ENCODE assay signal across 12 cellular contexts in genomic region chr17:45229681-45230409, GRCh38. TPM values are rescaled to one million over a fixed set of nuclear protein-coding genes. Genes with fewer than 3 reads are reported as not detected.
DNase-seq lines count a peak whose midpoint lies in the region; ATAC-seq, FAIRE-seq and TF ChIP-seq lines count a peak whose summit lies in the region.
"Had no signal": no experiment of that assay in that cellular context is flagged by ENCODE, and none has a peak within 500 bp of the region (broad histone marks: within the 10 kb centered on the region; RNA-seq: fewer than 3 reads in every experiment).

No MANE protein-coding gene starts in this region.

- intact Hi-C loops in right cardiac atrium (cut with DNase I): loop anchor here in 1 of 4 donors (10.0 kb wide), 1 partner anchor 45 kb away; no protein-coding TSS in a partner anchor

- TF ChIP-seq CTCF in BE2C (IDR thresholded peaks at IDR 0.05; ENCODE audit: low read depth, low read length): no peak

- H3K4me1 Mint-ChIP-seq in T-helper 1 cell treated with Interleukin-12 subunit alpha and Interleukin-12 subunit beta and Interleukin-4 antibody, amounts not matched to agents 30 μg/mL and 1 μg/mL, for 36 hours (ENCODE audit: low read depth): peaks cover 78% of the 10 kb centered on the region
- peaks cover 93% of the 10 kb centered on the region for H3K4me1 Mint-ChIP-seq in activated T-cell treated with anti-CD3 and anti-CD28 coated beads, Interleukin-2, amount 50 U/mL, for 4 hours (ENCODE audit: low read depth)
- H3K4me1 Mint-ChIP-seq in stimulated activated naive CD8-positive, alpha-beta T cell treated with anti-CD3 and anti-CD28 coated beads, Interleukin-15, Interleukin-2, amounts not matched to agents 100 ng/mL and 50 ng/mL, for 24 hours (ENCODE audit: low read depth): peaks cover 99% of the 10 kb centered on the region

- no peaks in the 10 kb centered on the region for H3K27me3 ChIP-seq in right cardiac atrium (ENCODE audit: control insufficient read depth, insufficient read depth)
- no peaks in the 10 kb centered on the region for H3K27me3 ChIP-seq in BE2C

- no peak for DNase-seq in T-helper 1 cell
- DNase-seq in activated T-cell treated with anti-CD3 and anti-CD28 coated beads, Interleukin-2, amount 50 U/mL, for 4 hours: peak; percentile 49
- DNase-seq in right cardiac atrium: peak; percentile 72 to 80 (median 78)
- DNase-seq in SKM-1 treated with dmso at 0.1 percent for 144 hours (lab: John Stamatoyannopoulos, UW; ENCODE audit: unreplicated experiment): no peak
- no peak for DNase-seq in BE2C
- no peak for DNase-seq in urothelium cell line (ENCODE audit: low spot score)

- H3K36me3 Mint-ChIP-seq in T-helper 1 cell treated with Interleukin-12 subunit alpha and Interleukin-12 subunit beta and Interleukin-4 antibody, amounts not matched to agents 30 μg/mL and 1 μg/mL, for 36 hours (ENCODE audit: low read depth): peaks cover 32% of the 10 kb centered on the region
- peaks cover 12% of the 10 kb centered on the region for H3K36me3 Mint-ChIP-seq in activated T-cell treated with anti-CD3 and anti-CD28 coated beads, Interleukin-2, amount 50 U/mL, for 4 hours (ENCODE audit: insufficient read depth)
- H3K36me3 Mint-ChIP-seq in stimulated activated naive CD8-positive, alpha-beta T cell treated with anti-CD3 and anti-CD28 coated beads, Interleukin-15, Interleukin-2, amounts not matched to agents 100 ng/mL and 50 ng/mL, for 24 hours (ENCODE audit: low read depth): peaks cover 45% of the 10 kb centered on the region

- ATAC-seq in activated T-cell treated with anti-CD3 and anti-CD28 coated beads, Interleukin-2, amount 50 U/mL, for 4 hours: no peak
- ATAC-seq in right cardiac atrium: peak; percentile 4 to 45

- H3K4me1 ChIP-seq in right cardiac atrium (ENCODE audit: control insufficient read depth, insufficient read depth, low read length): peaks cover 7% of the 10 kb centered on the region
- peaks cover 22% of the 10 kb centered on the region for H3K4me1 ChIP-seq in BE2C

- H3K9me3 Mint-ChIP-seq in T-helper 1 cell treated with Interleukin-12 subunit alpha and Interleukin-12 subunit beta and Interleukin-4 antibody, amounts not matched to agents 30 μg/mL and 1 μg/mL, for 36 hours: no peaks in the 10 kb centered on the region
- H3K9me3 Mint-ChIP-seq in activated T-cell treated with anti-CD3 and anti-CD28 coated beads, Interleukin-2, amount 50 U/mL, for 4 hours: no peaks in the 10 kb centered on the region
- no peaks in the 10 kb centered on the region for H3K9me3 Mint-ChIP-seq in stimulated activated naive CD8-positive, alpha-beta T cell treated with anti-CD3 and anti-CD28 coated beads, Interleukin-15, Interleukin-2, amounts not matched to agents 100 ng/mL and 50 ng/mL, for 24 hours

- peak overlapping the region; percentile 96 for H3K27ac Mint-ChIP-seq in T-helper 1 cell treated with Interleukin-12 subunit alpha and Interleukin-12 subunit beta and Interleukin-4 antibody, amounts not matched to agents 30 μg/mL and 1 μg/mL, for 36 hours
- H3K27ac Mint-ChIP-seq in stimulated activated naive CD8-positive, alpha-beta T cell treated with anti-CD3 and anti-CD28 coated beads, Interleukin-15, Interleukin-2, amounts not matched to agents 100 ng/mL and 50 ng/mL, for 24 hours: peak overlapping the region; percentile 98

- no peak for FAIRE-seq in urothelium cell line (lab: Jason Lieb, UNC)
- FAIRE-seq: endothelial cell of umbilical vein had no signal

- 77% methylated on average over 16 of the region's 16 CpGs for WGBS in right cardiac atrium

- H3K4me3 Mint-ChIP-seq in T-helper 1 cell treated with Interleukin-12 subunit alpha and Interleukin-12 subunit beta and Interleukin-4 antibody, amounts not matched to agents 30 μg/mL and 1 μg/mL, for 36 hours: peak overlapping the region; percentile 81
- peak overlapping the region; percentile 96 for H3K4me3 Mint-ChIP-seq in activated T-cell treated with anti-CD3 and anti-CD28 coated beads, Interleukin-2, amount 50 U/mL, for 4 hours
- H3K4me3 Mint-ChIP-seq in stimulated activated naive CD8-positive, alpha-beta T cell treated with anti-CD3 and anti-CD28 coated beads, Interleukin-15, Interleukin-2, amounts not matched to agents 100 ng/mL and 50 ng/mL, for 24 hours: peak overlapping the region; percentile 99

- H3K36me3 ChIP-seq in BE2C: no peaks in the 10 kb centered on the region

- H3K9me3 ChIP-seq in right cardiac atrium (ENCODE audit: control insufficient read depth, low read length) (no peaks in the 10 kb centered on the region), BE2C (no peaks in the 10 kb centered on the region)

- peak overlapping the region; percentile 46 for H3K27ac ChIP-seq in right cardiac atrium (ENCODE audit: low read length)
- H3K27ac ChIP-seq: 22Rv1, SK-N-MC had no signal

- H3K4me3 ChIP-seq in right cardiac atrium (ENCODE audit: low read length) (no peak overlapping the region), BE2C (ENCODE audit: low read depth, low read length) (no peak overlapping the region)

- no peaks in the 10 kb centered on the region for H3K27me3 Mint-ChIP-seq in T-helper 1 cell treated with Interleukin-12 subunit alpha and Interleukin-12 subunit beta and Interleukin-4 antibody, amounts not matched to agents 30 μg/mL and 1 μg/mL, for 36 hours (ENCODE audit: low read depth)
- H3K27me3 Mint-ChIP-seq in activated T-cell treated with anti-CD3 and anti-CD28 coated beads, Interleukin-2, amount 50 U/mL, for 4 hours (ENCODE audit: low read depth): no peaks in the 10 kb centered on the region
- no peaks in the 10 kb centered on the region for H3K27me3 Mint-ChIP-seq in stimulated activated naive CD8-positive, alpha-beta T cell treated with anti-CD3 and anti-CD28 coated beads, Interleukin-15, Interleukin-2, amounts not matched to agents 100 ng/mL and 50 ng/mL, for 24 hours

RNA-seq across cellular contexts. Expression of gene FMNL1, which starts 8.2 kb away (rescaled TPM):
- total RNA-seq in activated T-cell treated with anti-CD3 and anti-CD28 coated beads, Interleukin-2, amount 50 U/mL, for 4 hours: 100 to 1,000 TPM; 141 to 190 (median 158) TPM
- 10 to 100 TPM; 12.3 to 17.0 (median 14.1) TPM for total RNA-seq in right cardiac atrium
- 10.5 TPM for polyA plus RNA-seq in right cardiac atrium
- 64.8 TPM for polyA plus RNA-seq in BE2C (2012; ENCODE audit: insufficient read depth, insufficient read length, low read depth)

RNA-seq across cellular contexts. Expression of gene SPATA32, which starts 32.0 kb away (rescaled TPM):
- total RNA-seq in activated T-cell treated with anti-CD3 and anti-CD28 coated beads, Interleukin-2, amount 50 U/mL, for 4 hours: under 1 TPM; 0.25 to 0.63 (median 0.27) TPM
- total RNA-seq in right cardiac atrium: not detected
- polyA plus RNA-seq in right cardiac atrium: not detected
- polyA plus RNA-seq in BE2C (2012; ENCODE audit: insufficient read depth, insufficient read length, low read depth): not detected
- total RNA-seq: endothelial cell of umbilical vein, posterior vena cava had no signal
- polyA plus RNA-seq: endothelial cell of umbilical vein had no signal

Comparison
In these comparisons a context has a peak if more than half of its experiments do, and no peak if none do; other contexts are left out.
1. DNase-seq: peak in activated T-cell treated with anti-CD3 and anti-CD28 coated beads, Interleukin-2, amount 50 U/mL, for 4 hours (single experiment) and right cardiac atrium (3 of 3); none in T-helper 1 cell (0 of 5), SKM-1 treated with dmso at 0.1 percent for 144 hours (single experiment), BE2C (single experiment) and urothelium cell line (single experiment).
2. ATAC-seq: peak in right cardiac atrium (2 of 2); none in activated T-cell treated with anti-CD3 and anti-CD28 coated beads, Interleukin-2, amount 50 U/mL, for 4 hours (0 of 2).
3. RNA of gene FMNL1, which starts 8.2 kb away (total RNA-seq): 141 to 190 TPM in activated T-cell treated with anti-CD3 and anti-CD28 coated beads, Interleukin-2, amount 50 U/mL, for 4 hours; 12.3 to 17.0 TPM in right cardiac atrium; every median in the first group is over 4 times any median in the second.
4. Peak in every context shown above with its lines, with median percentiles within 50 percentile points of each other: H3K4me3 Mint-ChIP-seq.